In genomic region chr9:101383361-101383760, GRCh38 we compare ENCODE assay signal across 23 cellular contexts. TPM values are rescaled to one million over a fixed set of nuclear protein-coding genes. Genes with fewer than 3 reads are reported as not detected.
"Had no signal": no experiment of that assay in that cellular context is flagged by ENCODE, and none has a peak within 500 bp of the region (broad histone marks: within the 10 kb centered on the region; RNA-seq: fewer than 3 reads in every experiment).

No MANE protein-coding gene starts in this region.

- H3K27ac ChIP-seq: breast epithelium, colonic mucosa, esophagus muscularis mucosa, gastroesophageal sphincter, heart left ventricle, ovary, psoas muscle, skin epidermis, testis, uterus had no signal

- ATAC-seq: activated naive CD4-positive, alpha-beta T cell treated with anti-CD3 and anti-CD28 coated beads, Interleukin-2, amount 50 U/mL, for 72 hours; gastroesophageal sphincter; heart left ventricle; natural killer cell treated with Interleukin-12 subunit alpha and Interleukin-12 subunit beta and Interleukin-15 and Interleukin-18, amount 100 ng/mL, for 72 hours; psoas muscle; right cardiac atrium; WTC11 had no signal

- H3K9me3 ChIP-seq: colonic mucosa, ovary, testis, uterus had no signal

- H3K36me3 ChIP-seq: breast epithelium, colonic mucosa, ovary, uterus had no signal

- H3K27me3 ChIP-seq: breast epithelium, colonic mucosa, esophagus muscularis mucosa, gastroesophageal sphincter, heart left ventricle, ovary, testis, uterus had no signal

- H3K4me3 ChIP-seq: breast epithelium, colonic mucosa, esophagus muscularis mucosa, gastroesophageal sphincter, heart left ventricle, ovary, psoas muscle, skin epidermis, testis, uterus had no signal

- H3K4me1 ChIP-seq: breast epithelium, colonic mucosa, esophagus muscularis mucosa, gastroesophageal sphincter, heart left ventricle, psoas muscle, testis, uterus had no signal

- DNase-seq: activated T-cell treated with anti-CD3 and anti-CD28 coated beads, Interleukin-2, amount 50 U/mL, for 1 hour; aorta; colonic mucosa; heart left ventricle; islet precursor cell; ovary; psoas muscle; right cardiac atrium; stimulated activated CD4-positive, alpha-beta T cell treated with anti-CD3 and anti-CD28 coated beads, Interleukin-1b, Interleukin-23, amount 100 ng/mL, for 48 hours; stimulated activated naive CD4-positive, alpha-beta T cell; T-helper 1 cell; testis; trophoblast cell; uterus had no signal

RNA-seq across cellular contexts. Expression of gene BAAT, which starts 1.4 kb away (rescaled TPM):
- total RNA-seq: activated naive CD4-positive, alpha-beta T cell treated with anti-CD3 and anti-CD28 coated beads, Interleukin-2, amount 50 U/mL, for 72 hours; aorta; esophagus muscularis mucosa; lung microvascular endothelial cell; uterus had no signal
- polyA plus RNA-seq: aorta, ovary had no signal

RNA-seq across cellular contexts. Expression of gene ALDOB, which starts 52.2 kb away (rescaled TPM):
- total RNA-seq: activated naive CD4-positive, alpha-beta T cell treated with anti-CD3 and anti-CD28 coated beads, Interleukin-2, amount 50 U/mL, for 72 hours; aorta; gastroesophageal sphincter; mesothelial cell of epicardium; natural killer cell treated with Interleukin-12 subunit alpha and Interleukin-12 subunit beta and Interleukin-15 and Interleukin-18, amount 100 ng/mL, for 72 hours had no signal
